ENCODE assay signal across 12 cellular contexts in genomic region chr6:142907544-142907943, GRCh38. TPM values are rescaled to one million over a fixed set of nuclear protein-coding genes. Genes with fewer than 3 reads are reported as not detected.
DNase-seq lines count a peak whose midpoint lies in the region; ATAC-seq, FAIRE-seq and TF ChIP-seq lines count a peak whose summit lies in the region.
"Had no signal": no experiment of that assay in that cellular context is flagged by ENCODE, and none has a peak within 500 bp of the region (broad histone marks: within the 10 kb centered on the region; RNA-seq: fewer than 3 reads in every experiment).

No MANE protein-coding gene starts in this region.

- peak overlapping the region; percentile 44 for H3K4me3 ChIP-seq in OCI-LY1 (ENCODE audit: low read depth, low read length, poor library complexity, severe bottlenecking)
- peak overlapping the region; percentile 47 for H3K4me3 ChIP-seq in effector memory CD4-positive, alpha-beta T cell (ENCODE audit: insufficient read depth, low read depth, low read length, poor library complexity, severe bottlenecking)
- H3K4me3 ChIP-seq in MG63: no peak overlapping the region
- H3K4me3 ChIP-seq: hepatocyte had no signal

- H3K9me2 ChIP-seq in OCI-LY1 (ENCODE audit: low read depth, low read length): no peaks in the 10 kb centered on the region

- peaks cover 50% of the 10 kb centered on the region for H3K79me2 ChIP-seq in OCI-LY1 (ENCODE audit: insufficient read depth, low read length)

- H3K27ac ChIP-seq in OCI-LY1 (ENCODE audit: low read depth, low read length, poor library complexity, severe bottlenecking): peak overlapping the region; percentile 64
- peak overlapping the region; percentile 91 for H3K27ac ChIP-seq in effector memory CD4-positive, alpha-beta T cell (ENCODE audit: insufficient read depth, low read length, poor library complexity, severe bottlenecking)
- H3K27ac ChIP-seq: brain microvascular endothelial cell, hepatocyte had no signal

- H3K27me3 ChIP-seq in OCI-LY1 (ENCODE audit: insufficient read depth, low read length) (no peaks in the 10 kb centered on the region), MG63 (no peaks in the 10 kb centered on the region)
- H3K27me3 ChIP-seq in effector memory CD4-positive, alpha-beta T cell (replicated peaks; ENCODE audit: control insufficient read depth, insufficient read depth, low read length, poor library complexity, severe bottlenecking): no peaks in the 10 kb centered on the region
- H3K27me3 ChIP-seq: brain microvascular endothelial cell, hepatocyte had no signal

- ATAC-seq in GM18511 (IDR thresholded peaks at IDR 0.05; ENCODE audit: unreplicated experiment): peak; percentile 9
- ATAC-seq in GM18519 (IDR thresholded peaks at IDR 0.05; ENCODE audit: low FRiP score, unreplicated experiment): no peak

- peak overlapping the region; percentile 68 for H3K4me2 ChIP-seq in OCI-LY1 (ENCODE audit: low read length)
- H3K4me2 ChIP-seq: hepatocyte had no signal

- no peak for TF ChIP-seq CTCF in OCI-LY1 (IDR thresholded peaks at IDR 0.05; ENCODE audit: low read length)

- FAIRE-seq in H54 (lab: Jason Lieb, UNC): peak; percentile 74

- no peaks in the 10 kb centered on the region for H3F3A ChIP-seq in OCI-LY1 (ENCODE audit: insufficient read depth, low read length)

- no peak for TF ChIP-seq POLR2A in H54 (IDR thresholded peaks at IDR 0.05; ENCODE audit: low read depth, low read length)

- no peaks in the 10 kb centered on the region for H4K20me1 ChIP-seq in OCI-LY1 (ENCODE audit: insufficient read depth, low read length)

- no peak overlapping the region for H2AFZ ChIP-seq in OCI-LY1 (ENCODE audit: low read length)
- H2AFZ ChIP-seq: hepatocyte had no signal

- no peak overlapping the region for H3K9ac ChIP-seq in OCI-LY1 (ENCODE audit: low read length)

- no peak for DNase-seq in H54 (ENCODE audit: insufficient read length, low spot score)
- peak in 2 of 3 donors; percentile 35 to 36 for DNase-seq in effector memory CD4-positive, alpha-beta T cell
- no peak for DNase-seq in NCI-H187 (lab: John Stamatoyannopoulos, UW)
- no peak for DNase-seq in MG63
- DNase-seq in DMS114 treated with DMSO at 0.1 percent for 48 hours (lab: John Stamatoyannopoulos, UW; ENCODE audit: unreplicated experiment): no peak
- DNase-seq: brain microvascular endothelial cell, GOT3, MV-4-11 had no signal

- peaks cover 6% of the 10 kb centered on the region; the same call in 1 of the 2 replicates for H3K9me3 ChIP-seq in OCI-LY1 (ENCODE audit: low read length)
- H3K9me3 ChIP-seq in effector memory CD4-positive, alpha-beta T cell (ENCODE audit: control insufficient read depth, low read length): no peaks in the 10 kb centered on the region
- peaks cover 3% of the 10 kb centered on the region; the same call in 1 of the 2 replicates for H3K9me3 ChIP-seq in MG63

- H3K36me3 ChIP-seq in OCI-LY1 (ENCODE audit: insufficient read depth, low read length) (peaks cover 4% of the 10 kb centered on the region; the same call in 1 of the 2 replicates), MG63 (no peaks in the 10 kb centered on the region)
- H3K36me3 ChIP-seq in effector memory CD4-positive, alpha-beta T cell (ENCODE audit: control insufficient read depth, insufficient read depth, low read length): no peaks in the 10 kb centered on the region

- H3K4me1 ChIP-seq in OCI-LY1 (ENCODE audit: insufficient read depth, low read length, severe bottlenecking): peaks cover 45% of the 10 kb centered on the region
- peaks cover 43% of the 10 kb centered on the region for H3K4me1 ChIP-seq in effector memory CD4-positive, alpha-beta T cell (ENCODE audit: control insufficient read depth, insufficient read depth, low read length, poor library complexity, severe bottlenecking)

RNA-seq across cellular contexts. Expression of gene HIVEP2, which starts 37.4 kb away (rescaled TPM):
- 2.4 and 3.1 TPM in 2 replicates for total RNA-seq in MG63 (2014; rRNA removed; shearing (Covaris generic); ENCODE audit: low replicate concordance)

Comparison
In these comparisons a context has a peak if more than half of its experiments do, and no peak if none do; other contexts are left out.
1. DNase-seq: peak in effector memory CD4-positive, alpha-beta T cell (2 of 3); none in H54 (single experiment), NCI-H187 (0 of 2), MG63 (single experiment) and DMS114 treated with DMSO at 0.1 percent for 48 hours (single experiment).